ENCODE assay signal across 9 cellular contexts in genomic region chr19:14530005-14530348, GRCh38. TPM values are rescaled to one million over a fixed set of nuclear protein-coding genes. Genes with fewer than 3 reads are reported as not detected.
DNase-seq lines count a peak whose midpoint lies in the region; FAIRE-seq and TF ChIP-seq lines count a peak whose summit lies in the region.
"Had no signal": no experiment of that assay in that cellular context is flagged by ENCODE, and none has a peak within 500 bp of the region (broad histone marks: within the 10 kb centered on the region; RNA-seq: fewer than 3 reads in every experiment).

No MANE protein-coding gene starts in this region.

- H3K27ac ChIP-seq in C4-2B (peak overlapping the region; percentile 93), HUES6 (ENCODE audit: low read depth, low read length) (peak overlapping the region; percentile 46), layer of hippocampus (ENCODE audit: low read depth, low read length) (peak overlapping the region; percentile 96), temporal lobe (ENCODE audit: low read depth, low read length) (peak overlapping the region; percentile 91)

- DNase-seq in astrocyte of the spinal cord (ENCODE audit: low read depth, low spot score) (no peak), GM12891 (ENCODE audit: insufficient read length, low spot score) (no peak), NCI-H526 treated with DMSO at 0.1 percent for 48 hours (lab: John Stamatoyannopoulos, UW) (no peak), Ammon's horn (ENCODE audit: low spot score) (no peak)

- H3K4me3 ChIP-seq in HUES6 (ENCODE audit: low read depth, low read length) (peak overlapping the region; percentile 90), astrocyte of the spinal cord (ENCODE audit: low read depth, low read length) (peak overlapping the region; percentile 97)

- no peaks in the 10 kb centered on the region for H3K27me3 ChIP-seq in HUES6 (ENCODE audit: control insufficient read depth, insufficient read depth, low read length)
- no peaks in the 10 kb centered on the region for H3K27me3 ChIP-seq in layer of hippocampus (ENCODE audit: control insufficient read depth, insufficient read depth, low read length)

- peak overlapping the region; percentile 89 for H3K9ac ChIP-seq in HUES6 (ENCODE audit: low read length)

- no peak for TF ChIP-seq POLR2A in GM12891 (IDR thresholded peaks at IDR 0.05; ENCODE audit: low read depth, low read length)

- no peak for FAIRE-seq in GM12891 (lab: Jason Lieb, UNC)

- no peaks in the 10 kb centered on the region for H3K9me3 ChIP-seq in HUES6 (ENCODE audit: control insufficient read depth, insufficient read depth, low read depth, low read length)

- TF ChIP-seq CTCF in C4-2B (conservative IDR thresholded peaks at IDR 0.05) (no peak), astrocyte of the spinal cord (IDR thresholded peaks at IDR 0.05; ENCODE audit: low read depth, low read length) (no peak)

- peaks cover 10% of the 10 kb centered on the region; the same call in 1 of the 2 replicates for H3K4me1 ChIP-seq in HUES6 (ENCODE audit: control insufficient read depth, insufficient read depth, low read length)

- in situ Hi-C loops in astrocyte of the spinal cord (cut with HindIII; ENCODE audit: low sequenced_read_pairs) = no loop called here

- peaks cover 8% of the 10 kb centered on the region for H3K36me3 ChIP-seq in HUES6 (ENCODE audit: control insufficient read depth, insufficient read depth, low read length)

TF ChIP-seq in GM12891, 5 proteins besides CTCF, POLR2A, EP300 and RAD21:
- no peak for TF ChIP-seq POLR2AphosphoS5 (IDR thresholded peaks at IDR 0.05; ENCODE audit: low read depth, low read length)
- no peak for TF ChIP-seq POU2F2 (IDR thresholded peaks at IDR 0.05; ENCODE audit: low read depth, low read length)
- TF ChIP-seq SPI1 (IDR thresholded peaks at IDR 0.05; ENCODE audit: low read depth, low read length) = no peak
- TF ChIP-seq PAX5 (IDR thresholded peaks at IDR 0.05; ENCODE audit: insufficient read depth, low read length, severe bottlenecking) = no peak

RNA-seq across cellular contexts. Expression of gene TECR, which starts 0.6 kb away (rescaled TPM):
- total RNA-seq in temporal lobe = 12.0 TPM
- polyA plus RNA-seq in GM12891 (2012; ENCODE audit: low read depth, missing spikeins) = 50.2 TPM

RNA-seq across cellular contexts. Expression of gene DNAJB1, which starts 11.8 kb away (rescaled TPM):
- 29.3 TPM for total RNA-seq in temporal lobe
- polyA plus RNA-seq in GM12891 (2012; ENCODE audit: low read depth, missing spikeins) = 26.5 TPM

RNA-seq across cellular contexts. Expression of gene GIPC1, which starts 34.0 kb away (rescaled TPM):
- 25.3 TPM for total RNA-seq in temporal lobe
- 10.4 TPM for polyA plus RNA-seq in GM12891 (2012; ENCODE audit: low read depth, missing spikeins)

RNA-seq across cellular contexts. Expression of gene NDUFB7, which starts 41.9 kb away (rescaled TPM):
- 101 TPM for total RNA-seq in temporal lobe
- polyA plus RNA-seq in GM12891 (2012; ENCODE audit: low read depth, missing spikeins) = 194 TPM

RNA-seq across cellular contexts. Expression of gene CLEC17A, which starts 52.9 kb away (rescaled TPM):
- not detected for total RNA-seq in temporal lobe
- 60.4 TPM for polyA plus RNA-seq in GM12891 (2012; ENCODE audit: low read depth, missing spikeins)
- total RNA-seq: renal cortical epithelial cell had no signal

Comparison
In these comparisons a context has a peak if more than half of its experiments do, and no peak if none do; other contexts are left out.
1. H3K27ac ChIP-seq: peak in every context shown above with its lines; median percentile 96 in layer of hippocampus; 93 in C4-2B; 91 in temporal lobe; 46 in HUES6.